11 cellular contexts compared by ENCODE assay signal in genomic region chr3:38662544-38662943, GRCh38. TPM values are rescaled to one million over a fixed set of nuclear protein-coding genes. Genes with fewer than 3 reads are reported as not detected.
DNase-seq lines count a peak whose midpoint lies in the region; TF ChIP-seq lines count a peak whose summit lies in the region.
"Had no signal": no experiment of that assay in that cellular context is flagged by ENCODE, and none has a peak within 500 bp of the region (broad histone marks: within the 10 kb centered on the region; RNA-seq: fewer than 3 reads in every experiment).

No MANE protein-coding gene starts in this region.

- TF ChIP-seq CTCF in GM13977 (IDR thresholded peaks at IDR 0.05; ENCODE audit: extremely low read depth, insufficient read depth, missing control alignments) = peak; percentile 33
- peak; percentile 58 for TF ChIP-seq CTCF in epithelial cell of esophagus (IDR thresholded peaks at IDR 0.05; ENCODE audit: insufficient read depth, low read depth, low read length, missing control alignments)
- no peak for TF ChIP-seq CTCF in stomach (IDR thresholded peaks at IDR 0.05)

- H3K9me3 ChIP-seq in stomach = peaks cover 4 to 25% (median 17%) of the 10 kb centered on the region in 4 donors

- DNase-seq in A172 (ENCODE audit: low spot score) = peak; percentile 62
- no peak for DNase-seq in GM13977 (ENCODE audit: low spot score)
- peak; percentile 3 for DNase-seq in NCI-H748 treated with DMSO at 0.1 percent for 48 hours (lab: John Stamatoyannopoulos, UW)
- peak; percentile 73 for DNase-seq in epithelial cell of esophagus (ENCODE audit: low read depth)
- no peak for DNase-seq in stomach
- no peak for DNase-seq in COLO668 (lab: John Stamatoyannopoulos, UW; ENCODE audit: unreplicated experiment)
- DNase-seq in effector CD8-positive, alpha-beta T cell (lab: John Stamatoyannopoulos, UW) = no peak
- DNase-seq in anterior cingulate cortex (lab: John Stamatoyannopoulos, UW) = no peak
- DNase-seq: activated naive CD8-positive, alpha-beta T cell treated with anti-CD3 and anti-CD28 coated beads, Interleukin-2, amount 10 ng/mL, durations not matched to agents 7 days and 5 days; NCI-H1092 treated with DMSO at 0.1 percent for 48 hours; tibial artery had no signal

- no peaks in the 10 kb centered on the region for H3K36me3 ChIP-seq in stomach
- H3K36me3 ChIP-seq: tibial artery had no signal

- in situ Hi-C loops in GM13977 (cut with MboI; ENCODE audit: low pct_unique_long_range_greater_than_20kb, low sequenced_read_pairs, unreplicated experiment) = no loop called here

- no peak for TF ChIP-seq POLR2A in stomach (IDR thresholded peaks at IDR 0.05)

- TF ChIP-seq EP300 in stomach (IDR thresholded peaks at IDR 0.05) = no peak

- no peak overlapping the region for H3K27ac ChIP-seq in stomach
- H3K27ac ChIP-seq: tibial artery had no signal

- H3K4me3 ChIP-seq in epithelial cell of esophagus (ENCODE audit: low read length) = no peak overlapping the region
- no peak overlapping the region for H3K4me3 ChIP-seq in stomach
- H3K4me3 ChIP-seq: tibial artery had no signal

- intact Hi-C loops in stomach (cut with DNase I; ENCODE audit: low total_unique reads) = no loop called here

- 34 to 44% (median 41%) methylated on average over 4 of the region's 4 CpGs for WGBS in stomach, 5 donors

- H3K4me1 ChIP-seq in stomach = no peaks in the 10 kb centered on the region
- H3K4me1 ChIP-seq: tibial artery had no signal

- H3K27me3 ChIP-seq in stomach = peaks cover 0 to 37% (median 30%) of the 10 kb centered on the region in 3 donors

RNA-seq across cellular contexts. Expression of gene SCN5A, which starts 13.1 kb away (rescaled TPM):
- total RNA-seq in A172 (2014; rRNA removed; shearing (Covaris generic)) = 1.7 and 4.0 TPM in 2 replicates
- 1 to 10 TPM in 1 of 5 donors, under 1 TPM in 1, not detected in 3; 0.14 to 1.1 TPM for total RNA-seq in stomach
- polyA plus RNA-seq in stomach = under 1 TPM in 2 of 3 donors, not detected in 1; 0.05 to 0.06 TPM

Comparison
In these comparisons a context has a peak if more than half of its experiments do, and no peak if none do; other contexts are left out.
1. DNase-seq: peak in A172 (single experiment), NCI-H748 treated with DMSO at 0.1 percent for 48 hours (single experiment) and epithelial cell of esophagus (single experiment); none in GM13977 (single experiment), stomach (single experiment), COLO668 (single experiment), effector CD8-positive, alpha-beta T cell (single experiment) and anterior cingulate cortex (0 of 58).
2. CTCF ChIP-seq: peak in GM13977 (single experiment) and epithelial cell of esophagus (single experiment); none in stomach (0 of 7).